Comparison of ENCODE assay signal across 7 cellular contexts in the genomic region with DNA sequence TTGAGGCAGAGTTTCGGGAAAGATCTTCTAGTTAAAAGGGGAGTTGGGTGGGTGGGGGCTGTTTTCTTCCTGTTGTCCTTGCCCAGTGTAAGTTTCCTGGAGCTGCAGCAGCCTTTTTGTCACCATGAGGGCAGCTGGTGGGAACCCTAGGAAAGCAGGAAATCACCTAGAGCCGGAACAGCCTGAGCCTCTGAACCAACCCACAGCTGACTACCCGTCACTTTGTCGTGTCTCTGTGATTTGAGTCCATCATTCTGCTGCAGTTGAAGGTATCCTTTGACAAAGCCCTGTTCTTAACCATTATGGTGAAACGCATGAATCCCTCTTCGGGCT. TPM values are rescaled to one million over a fixed set of nuclear protein-coding genes. Genes with fewer than 3 reads are reported as not detected.
A peak's percentile ranks its signal among the peaks of the same experiment; 100 is the strongest.
DNase-seq lines count a peak whose midpoint lies in the region; ATAC-seq and TF ChIP-seq lines count a peak whose summit lies in the region.

No MANE protein-coding gene starts in this region.

- peaks cover 6% of the 10 kb centered on the region for H3K4me1 ChIP-seq in iPS-15b (ENCODE audit: control insufficient read depth, insufficient read depth, low read length)

- TF ChIP-seq CTCF in HL-60 (IDR thresholded peaks at IDR 0.05; ENCODE audit: insufficient read depth, low read length), result no peak
- no peak for TF ChIP-seq CTCF in activated CD8-positive, alpha-beta T cell treated with anti-CD3 and anti-CD28 coated beads for 36 hours (IDR thresholded peaks at IDR 0.05)

- no peaks in the 10 kb centered on the region for H3K9me3 Mint-ChIP-seq in activated CD8-positive, alpha-beta T cell treated with anti-CD3 and anti-CD28 coated beads for 36 hours
- peaks cover 4% of the 10 kb centered on the region in 2 donors for H3K9me3 Mint-ChIP-seq in stimulated activated naive B cell treated with anti-CD40 and anti-IgM and Interleukin-4, amounts not matched to agents 10 μg/mL and 1 μg/mL and 100 μg/mL, for 72 hours

- peaks cover 21% of the 10 kb centered on the region for H3K36me3 Mint-ChIP-seq in activated CD8-positive, alpha-beta T cell treated with anti-CD3 and anti-CD28 coated beads for 36 hours (ENCODE audit: low read depth)
- peaks cover 4 to 17% of the 10 kb centered on the region in 2 donors for H3K36me3 Mint-ChIP-seq in stimulated activated naive B cell treated with anti-CD40 and anti-IgM and Interleukin-4, amounts not matched to agents 10 μg/mL and 1 μg/mL and 100 μg/mL, for 72 hours

- H3K4me1 Mint-ChIP-seq in activated CD8-positive, alpha-beta T cell treated with anti-CD3 and anti-CD28 coated beads for 36 hours (ENCODE audit: low read depth), result peaks cover 34% of the 10 kb centered on the region
- peaks cover 24 to 39% of the 10 kb centered on the region in 2 donors for H3K4me1 Mint-ChIP-seq in stimulated activated naive B cell treated with anti-CD40 and anti-IgM and Interleukin-4, amounts not matched to agents 10 μg/mL and 1 μg/mL and 100 μg/mL, for 72 hours

- peak overlapping the region; percentile 87 for H3K4me3 ChIP-seq in HL-60 (replicated peaks; ENCODE audit: insufficient read depth, low read length)
- H3K4me3 ChIP-seq in iPS-15b (ENCODE audit: low read depth, low read length), result peak overlapping the region; percentile 98

- no peak for ATAC-seq in activated CD8-positive, alpha-beta T cell treated with anti-CD3 and anti-CD28 coated beads for 36 hours
- ATAC-seq in stimulated activated naive B cell treated with anti-CD40 and anti-IgM and Interleukin-4, amounts not matched to agents 10 μg/mL and 1 μg/mL and 100 μg/mL, for 72 hours (replicated peaks), result no peak
- ATAC-seq in GM18511 (IDR thresholded peaks at IDR 0.05; ENCODE audit: unreplicated experiment) (no peak), HG03460 (IDR thresholded peaks at IDR 0.05; ENCODE audit: unreplicated experiment) (no peak)

- H3K9me3 ChIP-seq in iPS-15b (ENCODE audit: control insufficient read depth, insufficient read depth, low read length), result no peaks in the 10 kb centered on the region

- peak in 1 of 2 experiments; percentile 2 for DNase-seq in HL-60 (ENCODE audit: low read depth in 1 of 2, low spot score in 1 of 2)
- DNase-seq in activated CD8-positive, alpha-beta T cell treated with anti-CD3 and anti-CD28 coated beads for 36 hours, result no peak
- no peak for DNase-seq in stimulated activated naive B cell treated with anti-CD40 and anti-IgM and Interleukin-4, amounts not matched to agents 10 μg/mL and 1 μg/mL and 100 μg/mL, for 72 hours
- no peak for DNase-seq in NCI-H226

- intact Hi-C loops in activated CD8-positive, alpha-beta T cell treated with anti-CD3 and anti-CD28 coated beads for 36 hours (cut with micrococcal nuclease), result loop anchor here (1.0 kb wide), 1 partner anchor 25 kb away; no protein-coding TSS in a partner anchor

- peak overlapping the region; percentile 86 for H3K27ac ChIP-seq in HL-60 (replicated peaks)

- peak overlapping the region; percentile 79 for H3K9ac ChIP-seq in iPS-15b (ENCODE audit: low read depth, low read length)

- POLR2A ChIA-PET in activated CD8-positive, alpha-beta T cell treated with anti-CD3 and anti-CD28 coated beads for 36 hours (lab: Charles Lee), result interaction anchor here (1.3 to 3.3 kb wide), 5 partner anchors 12 to 59 kb away, joined by 4 to 54 read pairs (median 17); partner anchors contain the start of gene GLRX3

- H3K27me3 Mint-ChIP-seq in activated CD8-positive, alpha-beta T cell treated with anti-CD3 and anti-CD28 coated beads for 36 hours, result no peaks in the 10 kb centered on the region
- H3K27me3 Mint-ChIP-seq in stimulated activated naive B cell treated with anti-CD40 and anti-IgM and Interleukin-4, amounts not matched to agents 10 μg/mL and 1 μg/mL and 100 μg/mL, for 72 hours, result no peaks in the 10 kb centered on the region

- peak overlapping the region; percentile 97 for H3K27ac Mint-ChIP-seq in activated CD8-positive, alpha-beta T cell treated with anti-CD3 and anti-CD28 coated beads for 36 hours
- H3K27ac Mint-ChIP-seq in stimulated activated naive B cell treated with anti-CD40 and anti-IgM and Interleukin-4, amounts not matched to agents 10 μg/mL and 1 μg/mL and 100 μg/mL, for 72 hours, result peak overlapping the region; percentile 99

- H3K4me3 Mint-ChIP-seq in activated CD8-positive, alpha-beta T cell treated with anti-CD3 and anti-CD28 coated beads for 36 hours, result peak overlapping the region; percentile 92
- H3K4me3 Mint-ChIP-seq in stimulated activated naive B cell treated with anti-CD40 and anti-IgM and Interleukin-4, amounts not matched to agents 10 μg/mL and 1 μg/mL and 100 μg/mL, for 72 hours, result peak overlapping the region; percentile 96 to 98

- H3K27me3 ChIP-seq in HL-60 (ENCODE audit: insufficient read depth, poor library complexity, severe bottlenecking) (no peaks in the 10 kb centered on the region), iPS-15b (ENCODE audit: control insufficient read depth, insufficient read depth, low read length) (peaks cover 4% of the 10 kb centered on the region)

- CTCF ChIA-PET in activated CD8-positive, alpha-beta T cell treated with anti-CD3 and anti-CD28 coated beads for 36 hours (lab: Charles Lee), result interaction anchor here (1.3 to 3.6 kb wide), 5 partner anchors 12 to 49 kb away, joined by 3 to 44 read pairs (median 7); partner anchors contain the start of gene GLRX3

- H3K36me3 ChIP-seq in iPS-15b (ENCODE audit: control insufficient read depth, insufficient read depth, low read length), result no peaks in the 10 kb centered on the region

RNA-seq across cellular contexts. Expression of gene C10orf143, which starts 1.2 kb away (rescaled TPM):
- total RNA-seq in activated CD8-positive, alpha-beta T cell treated with anti-CD3 and anti-CD28 coated beads for 36 hours, result 1 to 10 TPM; 4.4 to 5.1 TPM

RNA-seq across cellular contexts. Expression of gene GLRX3, which starts 24.4 kb away (rescaled TPM):
- 100 to 1,000 TPM; 109 to 121 TPM for total RNA-seq in activated CD8-positive, alpha-beta T cell treated with anti-CD3 and anti-CD28 coated beads for 36 hours
